ENCODE assay signal across 10 cellular contexts in the genomic region with DNA sequence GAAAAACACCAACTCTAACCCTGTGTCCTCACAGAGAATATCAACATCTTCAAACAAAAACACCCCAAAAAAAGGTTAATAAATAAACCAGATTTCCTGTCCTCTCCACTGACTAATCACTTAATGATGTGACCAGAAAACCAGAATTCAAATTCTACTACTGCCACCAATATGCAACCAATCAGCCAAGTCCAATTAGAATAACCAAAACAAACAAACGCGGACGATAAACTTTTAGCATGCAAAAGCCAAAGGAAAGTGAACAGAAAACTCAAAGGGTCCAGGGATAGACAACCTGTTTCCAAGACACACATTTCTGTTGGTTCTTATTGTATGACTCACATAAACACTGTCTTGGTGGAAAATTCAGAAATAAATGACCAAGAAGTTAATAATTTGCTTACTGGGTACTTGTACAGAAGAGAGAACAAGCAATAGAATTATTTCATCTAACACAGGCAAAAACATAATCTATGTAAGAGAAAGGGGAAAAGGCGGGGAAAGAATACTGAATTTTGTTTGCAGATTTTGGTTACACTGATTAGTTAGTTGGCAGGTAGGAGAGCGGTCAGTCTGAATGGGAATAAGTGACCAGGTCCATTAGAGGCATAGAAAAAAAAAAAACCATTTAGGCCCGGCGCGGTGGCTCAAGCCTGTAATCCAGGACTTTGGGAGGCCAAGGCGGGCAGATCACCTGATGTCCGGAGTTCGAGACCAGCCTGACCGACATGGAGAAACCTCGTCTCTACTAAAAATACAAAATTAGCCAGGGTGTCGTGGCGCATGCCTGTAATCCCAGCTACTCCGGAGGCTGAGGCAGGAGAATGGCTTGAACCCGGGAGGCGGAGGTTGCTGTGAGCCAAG. TPM values are rescaled to one million over a fixed set of nuclear protein-coding genes. Genes with fewer than 3 reads are reported as not detected.
DNase-seq lines count a peak whose midpoint lies in the region; TF ChIP-seq lines count a peak whose summit lies in the region.
"Had no signal": no experiment of that assay in that cellular context is flagged by ENCODE, and none has a peak within 500 bp of the region (broad histone marks: within the 10 kb centered on the region; RNA-seq: fewer than 3 reads in every experiment).

No MANE protein-coding gene starts in this region.

- POLR2A ChIA-PET in activated CD4-positive, alpha-beta T cell treated with anti-CD3 and anti-CD28 coated beads, Interleukin-2, amount 10 ng/mL, durations not matched to agents 7 days and 5 days (lab: Charles Lee), result no interaction called here
- POLR2A ChIA-PET in RWPE1 (lab: Yijun Ruan, JAX; ENCODE audit: low non-redundant PET), result no interaction called here

- H3K4me1 Mint-ChIP-seq in activated CD4-positive, alpha-beta T cell treated with anti-CD3 and anti-CD28 coated beads, Interleukin-2, amount 10 ng/mL, durations not matched to agents 7 days and 5 days, result peaks cover 21% of the 10 kb centered on the region

- CTCF ChIA-PET in activated CD4-positive, alpha-beta T cell treated with anti-CD3 and anti-CD28 coated beads, Interleukin-2, amount 10 ng/mL, durations not matched to agents 7 days and 5 days (lab: Charles Lee), result no interaction called here
- CTCF ChIA-PET in RWPE1 (lab: Yijun Ruan, JAX), result no interaction called here

- H3K27ac ChIP-seq in RWPE1, result peak overlapping the region; percentile 99
- H3K27ac ChIP-seq in epithelial cell of prostate, result peak overlapping the region; percentile 90

- H3K9me3 Mint-ChIP-seq in activated CD4-positive, alpha-beta T cell treated with anti-CD3 and anti-CD28 coated beads, Interleukin-2, amount 10 ng/mL, durations not matched to agents 7 days and 5 days, result peaks cover 2% of the 10 kb centered on the region

- peak overlapping the region; percentile 8 for H3K4me3 Mint-ChIP-seq in activated CD4-positive, alpha-beta T cell treated with anti-CD3 and anti-CD28 coated beads, Interleukin-2, amount 10 ng/mL, durations not matched to agents 7 days and 5 days

- H3K36me3 Mint-ChIP-seq in activated CD4-positive, alpha-beta T cell treated with anti-CD3 and anti-CD28 coated beads, Interleukin-2, amount 10 ng/mL, durations not matched to agents 7 days and 5 days (ENCODE audit: low read depth), result peaks cover 25% of the 10 kb centered on the region

- no peak for DNase-seq in activated CD4-positive, alpha-beta T cell treated with anti-CD3 and anti-CD28 coated beads, Interleukin-2, amount 10 ng/mL, durations not matched to agents 7 days and 5 days
- DNase-seq in activated CD4-positive, alpha-beta T cell treated with anti-CD3 and anti-CD28 coated beads, Interleukin-2, amount 50 U/mL, for 1 hour, result no peak
- DNase-seq in RWPE1 (ENCODE audit: low spot score), result no peak
- no peak for DNase-seq in epithelial cell of prostate (ENCODE audit: low read depth, low spot score)
- peak; percentile 100 for DNase-seq in renal cortical epithelial cell (ENCODE audit: low read depth)
- DNase-seq in DMS114 treated with DMSO at 0.1 percent for 48 hours (lab: John Stamatoyannopoulos, UW; ENCODE audit: unreplicated experiment), result no peak
- DNase-seq in KG1 (lab: John Stamatoyannopoulos, UW), result no peak
- DNase-seq in NCI-H524 (lab: John Stamatoyannopoulos, UW), result no peak
- DNase-seq: activated CD4-positive, CD25-positive, alpha-beta regulatory T cell; stimulated activated CD4-positive, alpha-beta T cell treated with anti-CD3 and anti-CD28 coated beads, Interleukin-4, amount 100 ng/mL, for 1 hour had no signal

- no peak for TF ChIP-seq CTCF in RWPE1 (conservative IDR thresholded peaks at IDR 0.05; ENCODE audit: low read depth)

- H3K27ac Mint-ChIP-seq in activated CD4-positive, alpha-beta T cell treated with anti-CD3 and anti-CD28 coated beads, Interleukin-2, amount 10 ng/mL, durations not matched to agents 7 days and 5 days, result peak overlapping the region; percentile 99

- H3K27me3 Mint-ChIP-seq in activated CD4-positive, alpha-beta T cell treated with anti-CD3 and anti-CD28 coated beads, Interleukin-2, amount 10 ng/mL, durations not matched to agents 7 days and 5 days, result peaks cover 4% of the 10 kb centered on the region

RNA-seq across cellular contexts. Expression of gene HFE, which starts 34.1 kb away (rescaled TPM):
- 1 to 10 TPM; 3.0 to 3.5 TPM for total RNA-seq in activated CD4-positive, alpha-beta T cell treated with anti-CD3 and anti-CD28 coated beads, Interleukin-2, amount 10 ng/mL, durations not matched to agents 7 days and 5 days
- 7.6 and 14.7 TPM in 2 replicates for total RNA-seq in renal cortical epithelial cell
